In the genomic region with DNA sequence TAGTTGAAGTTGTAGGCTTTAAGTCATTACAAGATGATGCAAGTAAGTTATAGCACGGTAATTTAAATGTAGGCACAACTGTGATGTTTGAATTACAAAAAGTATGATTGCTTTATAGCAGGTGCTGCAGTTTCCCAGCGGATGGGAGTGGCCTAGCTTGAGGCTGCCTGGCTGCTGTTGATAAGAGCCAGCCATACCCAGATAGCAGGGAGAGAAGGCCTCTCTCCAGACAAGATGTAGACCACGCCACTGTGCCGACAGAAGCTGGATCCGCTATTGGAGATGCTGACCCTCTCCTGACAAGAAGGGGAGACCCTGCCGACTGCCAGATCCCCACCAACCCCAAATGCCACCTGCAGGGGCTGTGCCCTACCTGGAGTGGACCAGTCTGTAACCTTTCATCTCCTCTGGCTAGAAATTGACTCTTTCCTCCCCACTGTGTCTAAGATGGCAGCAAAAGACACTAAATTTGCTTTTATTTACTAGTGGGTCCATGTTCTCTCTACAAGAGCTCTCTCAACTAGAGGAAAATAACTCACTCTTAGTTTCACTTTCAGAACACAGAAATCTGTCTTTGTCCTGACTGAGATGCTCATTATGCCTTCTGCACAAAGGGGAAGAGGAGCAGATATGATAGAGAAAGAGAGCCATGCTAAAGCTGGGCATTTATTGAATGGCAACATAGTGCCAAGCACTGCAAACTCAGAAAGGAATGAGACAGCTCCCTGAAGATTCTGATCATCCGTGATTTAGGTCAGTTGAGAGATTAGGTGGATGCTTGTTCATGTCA, we compare ENCODE assay signal across 13 cellular contexts.
DNase-seq lines count a peak whose midpoint lies in the region; ATAC-seq and TF ChIP-seq lines count a peak whose summit lies in the region.
"Had no signal": no experiment of that assay in that cellular context is flagged by ENCODE, and none has a peak within 500 bp of the region (broad histone marks: within the 10 kb centered on the region; RNA-seq: fewer than 3 reads in every experiment).

No MANE protein-coding gene starts in this region.

- DNase-seq in NCI-H2196 (lab: John Stamatoyannopoulos, UW; ENCODE audit: unreplicated experiment), result peak; percentile 6
- DNase-seq in NCI-H2196 treated with DMSO at 0.1 percent for 48 hours (lab: John Stamatoyannopoulos, UW; ENCODE audit: unreplicated experiment), result no peak
- DNase-seq in activated CD8-positive, alpha-beta T cell treated with anti-CD3 and anti-CD28 coated beads for 36 hours, result peak; percentile 13
- peak in 2 of 10 donors; percentile 11 to 19 for DNase-seq in naive thymus-derived CD8-positive, alpha-beta T cell
- no peak for DNase-seq in MG63
- DNase-seq in NCI-H1092 (lab: John Stamatoyannopoulos, UW), result no peak
- DNase-seq: central memory CD4-positive, alpha-beta T cell; esophagus squamous epithelium; PC-3; testis had no signal

- no peaks in the 10 kb centered on the region for H3K79me2 ChIP-seq in KMS-11 (ENCODE audit: insufficient read depth, low read depth)

- no peaks in the 10 kb centered on the region for H3K9me3 Mint-ChIP-seq in activated CD8-positive, alpha-beta T cell treated with anti-CD3 and anti-CD28 coated beads for 36 hours
- H3K9me3 Mint-ChIP-seq in naive thymus-derived CD8-positive, alpha-beta T cell, result peaks cover 0 to 9% (median 0%) of the 10 kb centered on the region in 9 donors

- H3K4me3 ChIP-seq in KMS-11 (IDR thresholded peaks at IDR 0.05; ENCODE audit: insufficient read depth, low read depth, low read length) (no peak overlapping the region), MG63 (no peak overlapping the region)
- H3K4me3 ChIP-seq: esophagus squamous epithelium, testis had no signal

- peak overlapping the region; percentile 15 for H3K4me3 Mint-ChIP-seq in activated CD8-positive, alpha-beta T cell treated with anti-CD3 and anti-CD28 coated beads for 36 hours
- H3K4me3 Mint-ChIP-seq in naive thymus-derived CD8-positive, alpha-beta T cell, result peak overlapping the region; percentile 44 to 79 (median 62)
- H3K4me3 Mint-ChIP-seq: mesothelial cell of epicardium had no signal

- peak overlapping the region; percentile 5 for H2AFZ ChIP-seq in KMS-11 (ENCODE audit: low read depth)

- H3K4me1 ChIP-seq in KMS-11 (ENCODE audit: low read depth, poor library complexity, severe bottlenecking), result peaks cover 8% of the 10 kb centered on the region
- H3K4me1 ChIP-seq: esophagus squamous epithelium, testis had no signal

- H3K9ac ChIP-seq in KMS-11, result no peak overlapping the region

- H3K27ac ChIP-seq in KMS-11, result no peak overlapping the region
- H3K27ac ChIP-seq: esophagus squamous epithelium, testis had no signal

- H3K27me3 ChIP-seq in KMS-11 (ENCODE audit: insufficient read depth, low read depth) (no peaks in the 10 kb centered on the region), MG63 (no peaks in the 10 kb centered on the region)
- H3K27me3 ChIP-seq: esophagus squamous epithelium, testis had no signal

- peak; percentile 47 for ATAC-seq in activated CD8-positive, alpha-beta T cell treated with anti-CD3 and anti-CD28 coated beads for 36 hours
- peak in 1 of 2 donors; percentile 46 for ATAC-seq in naive thymus-derived CD8-positive, alpha-beta T cell
- ATAC-seq in HG03139 (IDR thresholded peaks at IDR 0.05; ENCODE audit: unreplicated experiment), result no peak
- ATAC-seq: PC-3 had no signal

- H3K36me3 ChIP-seq in KMS-11 (ENCODE audit: insufficient read depth), result no peaks in the 10 kb centered on the region
- no peaks in the 10 kb centered on the region for H3K36me3 ChIP-seq in MG63
- H3K36me3 ChIP-seq: esophagus squamous epithelium had no signal

- H3K27me3 Mint-ChIP-seq in activated CD8-positive, alpha-beta T cell treated with anti-CD3 and anti-CD28 coated beads for 36 hours, result no peaks in the 10 kb centered on the region
- peaks cover 0 to under 1% (median 0%) of the 10 kb centered on the region in 5 donors for H3K27me3 Mint-ChIP-seq in naive thymus-derived CD8-positive, alpha-beta T cell

- POLR2A ChIA-PET in activated CD8-positive, alpha-beta T cell treated with anti-CD3 and anti-CD28 coated beads for 36 hours (lab: Charles Lee), result no interaction called here
- POLR2A ChIA-PET in naive thymus-derived CD8-positive, alpha-beta T cell (lab: Charles Lee), result no interaction called here

- CTCF ChIA-PET in activated CD8-positive, alpha-beta T cell treated with anti-CD3 and anti-CD28 coated beads for 36 hours (lab: Charles Lee), result interaction anchor here (1.0 to 1.1 kb wide), 2 partner anchors 93 to 487 kb away, joined by 3 read pairs; no protein-coding TSS in a partner anchor

- H3K4me1 Mint-ChIP-seq in activated CD8-positive, alpha-beta T cell treated with anti-CD3 and anti-CD28 coated beads for 36 hours (ENCODE audit: low read depth), result peaks cover 12% of the 10 kb centered on the region
- peaks cover 6 to 15% (median 13%) of the 10 kb centered on the region in 4 donors for H3K4me1 Mint-ChIP-seq in naive thymus-derived CD8-positive, alpha-beta T cell

- no peak overlapping the region; the same call in 1 of the 2 replicates for H3K4me2 ChIP-seq in KMS-11

- peaks cover 6% of the 10 kb centered on the region for H3K9me3 ChIP-seq in MG63
- H3K9me3 ChIP-seq: esophagus squamous epithelium, testis had no signal

- peak overlapping the region; percentile 32 for H3K27ac Mint-ChIP-seq in activated CD8-positive, alpha-beta T cell treated with anti-CD3 and anti-CD28 coated beads for 36 hours
- peak overlapping the region; percentile 12 to 88 (median 68) for H3K27ac Mint-ChIP-seq in naive thymus-derived CD8-positive, alpha-beta T cell
- H3K27ac Mint-ChIP-seq: mesothelial cell of epicardium had no signal

- intact Hi-C loops in activated CD8-positive, alpha-beta T cell treated with anti-CD3 and anti-CD28 coated beads for 36 hours (cut with micrococcal nuclease), result no loop called here

- H3K36me3 Mint-ChIP-seq in activated CD8-positive, alpha-beta T cell treated with anti-CD3 and anti-CD28 coated beads for 36 hours (ENCODE audit: low read depth), result no peaks in the 10 kb centered on the region
- peaks cover 0 to 7% (median 0%) of the 10 kb centered on the region in 3 donors for H3K36me3 Mint-ChIP-seq in naive thymus-derived CD8-positive, alpha-beta T cell
- H3K36me3 Mint-ChIP-seq: mesothelial cell of epicardium had no signal

- no peaks in the 10 kb centered on the region for H4K20me1 ChIP-seq in KMS-11 (ENCODE audit: insufficient read depth)

- TF ChIP-seq CTCF in KMS-11 (conservative IDR thresholded peaks at IDR 0.05; ENCODE audit: low read depth, low read length), result no peak
- no peak for TF ChIP-seq CTCF in activated CD8-positive, alpha-beta T cell treated with anti-CD3 and anti-CD28 coated beads for 36 hours (IDR thresholded peaks at IDR 0.05)

Comparison
In these comparisons a context has a peak if more than half of its experiments do, and no peak if none do; other contexts are left out.
1. DNase-seq: peak in NCI-H2196 (single experiment) and activated CD8-positive, alpha-beta T cell treated with anti-CD3 and anti-CD28 coated beads for 36 hours (single experiment); none in NCI-H2196 treated with DMSO at 0.1 percent for 48 hours (single experiment), MG63 (single experiment) and NCI-H1092 (single experiment).